ENCODE assay signal across 22 cellular contexts in the genomic region with DNA sequence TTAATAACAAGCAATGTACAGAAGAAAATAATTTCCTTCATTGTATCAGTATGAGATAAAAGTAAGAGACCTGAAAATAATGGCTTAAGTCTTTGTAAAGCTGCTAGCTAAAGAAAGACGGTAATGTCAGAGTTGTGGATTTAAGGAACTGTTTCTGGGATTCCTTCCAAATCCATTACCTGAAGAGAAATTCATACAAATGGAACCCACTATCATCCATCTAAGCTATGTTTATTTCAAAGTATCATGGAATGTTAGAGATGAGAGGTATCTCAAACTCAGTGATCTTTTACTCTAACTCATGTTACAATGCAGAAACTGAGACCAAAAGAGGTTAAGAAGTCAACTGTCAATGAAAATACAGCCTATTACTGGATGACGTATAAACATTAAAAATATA.
"Had no signal": no experiment of that assay in that cellular context is flagged by ENCODE, and none has a peak within 500 bp of the region (broad histone marks: within the 10 kb centered on the region; RNA-seq: fewer than 3 reads in every experiment).

No MANE protein-coding gene starts in this region.

- DNase-seq: KBM-7, MV-4-11, NCI-H1048, NCI-H1105 treated with DMSO at 0.1 percent for 48 hours, NCI-H1417 treated with DMSO at 0.1 percent for 48 hours, NCI-H146, NCI-H1694 treated with DMSO at 0.1 percent for 48 hours, NCI-H1930, NCI-H2081, NCI-H2107, NCI-H2227 treated with DMSO at 0.1 percent for 48 hours, NCI-H446, NCI-H510A, NCI-H524 treated with DMSO at 0.1 percent for 48 hours, NCI-H69, NCI-H774, Right ventricle myocardium superior, RPMI8226, SIG-M5 had no signal

- H3K4me1 ChIP-seq: SJSA1 had no signal

- H3K9me3 ChIP-seq: SJSA1 had no signal

- H3K36me3 ChIP-seq: SJSA1 had no signal

- FAIRE-seq: RCC 7860 had no signal

- H3K27ac ChIP-seq: SJSA1, SK-N-MC had no signal

- H3K27me3 ChIP-seq: SJSA1 had no signal

- H3K4me3 ChIP-seq: SJSA1, SK-N-MC had no signal
